8 cellular contexts compared by ENCODE assay signal in genomic region chr19:8444677-8445487, GRCh38. TPM values are rescaled to one million over a fixed set of nuclear protein-coding genes. Genes with fewer than 3 reads are reported as not detected.
DNase-seq lines count a peak whose midpoint lies in the region; ATAC-seq and TF ChIP-seq lines count a peak whose summit lies in the region.

Gene HNRNPM, plus strand, starts transcription at chr19:8444975. Its CDS starts 24 bp downstream, at chr19:8444999.

- H3K4me3 Mint-ChIP-seq in activated T-helper 2 cell treated with anti-CD3 and anti-CD28 coated beads, Interferon-gamma antibody, Interleukin-2, Interleukin-4, amounts not matched to agents 10 μg/mL and 5 μg/mL and 100 μg/mL, durations not matched to agents 14 hours and 24 hours and 36 hours (ENCODE audit: low read depth) = peak within 1 kb of the TSS; percentile 98
- H3K4me3 Mint-ChIP-seq in naive thymus-derived CD8-positive, alpha-beta T cell = peak within 1 kb of the TSS; percentile 89 to 99 (median 97)

- H3K4me1 Mint-ChIP-seq in activated T-helper 2 cell treated with anti-CD3 and anti-CD28 coated beads, Interferon-gamma antibody, Interleukin-2, Interleukin-4, amounts not matched to agents 10 μg/mL and 5 μg/mL and 100 μg/mL, durations not matched to agents 14 hours and 24 hours and 36 hours (ENCODE audit: low read depth) = peaks cover 32% of the 10 kb centered on the region
- H3K4me1 Mint-ChIP-seq in naive thymus-derived CD8-positive, alpha-beta T cell = peaks cover 19 to 48% (median 42%) of the 10 kb centered on the region in 4 donors

- peaks cover 37% of the 10 kb centered on the region for H3K36me3 Mint-ChIP-seq in activated T-helper 2 cell treated with anti-CD3 and anti-CD28 coated beads, Interferon-gamma antibody, Interleukin-2, Interleukin-4, amounts not matched to agents 10 μg/mL and 5 μg/mL and 100 μg/mL, durations not matched to agents 14 hours and 24 hours and 36 hours (ENCODE audit: low read depth)
- H3K36me3 Mint-ChIP-seq in naive thymus-derived CD8-positive, alpha-beta T cell = peaks cover 0 to 40% (median 3%) of the 10 kb centered on the region in 3 donors

- no peaks in the 10 kb centered on the region for H3K9me3 Mint-ChIP-seq in activated T-helper 2 cell treated with anti-CD3 and anti-CD28 coated beads, Interferon-gamma antibody, Interleukin-2, Interleukin-4, amounts not matched to agents 10 μg/mL and 5 μg/mL and 100 μg/mL, durations not matched to agents 14 hours and 24 hours and 36 hours
- H3K9me3 Mint-ChIP-seq in naive thymus-derived CD8-positive, alpha-beta T cell = no peaks in the 10 kb centered on the region

- peak within 1 kb of the TSS; percentile 83 for H3K27ac ChIP-seq in RWPE1

- no peaks in the 10 kb centered on the region for H3K27me3 Mint-ChIP-seq in activated T-helper 2 cell treated with anti-CD3 and anti-CD28 coated beads, Interferon-gamma antibody, Interleukin-2, Interleukin-4, amounts not matched to agents 10 μg/mL and 5 μg/mL and 100 μg/mL, durations not matched to agents 14 hours and 24 hours and 36 hours (ENCODE audit: low read depth)
- no peaks in the 10 kb centered on the region for H3K27me3 Mint-ChIP-seq in naive thymus-derived CD8-positive, alpha-beta T cell

- DNase-seq in Daoy (ENCODE audit: low read depth) (peak; percentile 100), GOT3 (lab: John Stamatoyannopoulos, UW) (peak; percentile 94), LNCaP clone FGC (ENCODE audit: low read depth) (peak; percentile 86), RWPE1 (ENCODE audit: low spot score) (peak; percentile 97), fibroblast of mammary gland (ENCODE audit: low read depth) (peak; percentile 95)
- DNase-seq in activated T-helper 2 cell treated with anti-CD3 and anti-CD28 coated beads, Interferon-gamma antibody, Interleukin-2, Interleukin-4, amounts not matched to agents 10 μg/mL and 5 μg/mL and 100 μg/mL, durations not matched to agents 14 hours and 24 hours and 36 hours (ENCODE audit: low spot score) = peak; percentile 100
- peak; percentile 97 to 100 (median 100) for DNase-seq in naive thymus-derived CD8-positive, alpha-beta T cell
- peak; percentile 98 to 100 (median 99) for DNase-seq in stimulated activated naive CD4-positive, alpha-beta T cell (lab: John Stamatoyannopoulos, UW)

- intact Hi-C loops in activated T-helper 2 cell treated with anti-CD3 and anti-CD28 coated beads, Interferon-gamma antibody, Interleukin-2, Interleukin-4, amounts not matched to agents 10 μg/mL and 5 μg/mL and 100 μg/mL, durations not matched to agents 14 hours and 24 hours and 36 hours (cut with micrococcal nuclease) = loop anchor here (2.0 to 5.0 kb wide), 3 partner anchors 54 to 393 kb away; partner anchors contain the start of genes CCL25 and RAB11B

- POLR2A ChIA-PET in RWPE1 (lab: Yijun Ruan, JAX; ENCODE audit: low non-redundant PET) = interaction anchor here (0.5 to 0.8 kb wide), 4 partner anchors 11 to 1352 kb away, joined by 5 to 11 read pairs (median 6); no protein-coding TSS in a partner anchor
- POLR2A ChIA-PET in naive thymus-derived CD8-positive, alpha-beta T cell (lab: Charles Lee) = interaction anchor here (0.6 to 3.9 kb wide), 27 partner anchors 9 to 1658 kb away, joined by 3 to 30 read pairs (median 5); partner anchors contain the start of genes ANGPTL6, MARCHF2, NDUFA7 and RAB11B

- peak; percentile 88 to 91 for ATAC-seq in naive thymus-derived CD8-positive, alpha-beta T cell

- H3K27ac Mint-ChIP-seq in activated T-helper 2 cell treated with anti-CD3 and anti-CD28 coated beads, Interferon-gamma antibody, Interleukin-2, Interleukin-4, amounts not matched to agents 10 μg/mL and 5 μg/mL and 100 μg/mL, durations not matched to agents 14 hours and 24 hours and 36 hours = peak within 1 kb of the TSS; percentile 98
- peak within 1 kb of the TSS; percentile 94 to 99 (median 98) for H3K27ac Mint-ChIP-seq in naive thymus-derived CD8-positive, alpha-beta T cell

- TF ChIP-seq CTCF in LNCaP clone FGC (IDR thresholded peaks at IDR 0.05; ENCODE audit: control insufficient read depth, extremely low read depth, insufficient read depth) = no peak
- TF ChIP-seq CTCF in RWPE1 (conservative IDR thresholded peaks at IDR 0.05; ENCODE audit: low read depth) = no peak
- no peak for TF ChIP-seq CTCF in fibroblast of mammary gland (conservative IDR thresholded peaks at IDR 0.05; ENCODE audit: control insufficient read depth, insufficient read depth, low read depth, low read length)

- H3K4me3 ChIP-seq in LNCaP clone FGC (ENCODE audit: low read depth, low read length) = peak within 1 kb of the TSS; percentile 99
- peak within 1 kb of the TSS; percentile 71 for H3K4me3 ChIP-seq in fibroblast of mammary gland (ENCODE audit: control insufficient read depth, low read depth, low read length)

- CTCF ChIA-PET in RWPE1 (lab: Yijun Ruan, JAX) = interaction anchor here (1.0 kb wide), 1 partner anchor 91 kb away, joined by 3 read pairs; no protein-coding TSS in a partner anchor

RNA-seq across cellular contexts. Expression of gene HNRNPM, which starts in this region (rescaled TPM):
- 140 and 162 TPM in 2 replicates for total RNA-seq in Daoy (2014; rRNA removed; shearing (Covaris generic))
- 336 and 347 TPM in 2 replicates for total RNA-seq in activated T-helper 2 cell treated with anti-CD3 and anti-CD28 coated beads, Interferon-gamma antibody, Interleukin-2, Interleukin-4, amounts not matched to agents 10 μg/mL and 5 μg/mL and 100 μg/mL, durations not matched to agents 14 hours and 24 hours and 36 hours
- 100 to 1,000 TPM; 207 to 227 TPM for total RNA-seq in naive thymus-derived CD8-positive, alpha-beta T cell
- 100 to 1,000 TPM; 214 to 304 (median 217) TPM for polyA plus RNA-seq in naive thymus-derived CD8-positive, alpha-beta T cell

Comparison
In these comparisons a context has a peak if more than half of its experiments do, and no peak if none do; other contexts are left out.
1. Peak in every context shown above with its lines: DNase-seq, ATAC-seq, H3K4me3 ChIP-seq and H3K27ac ChIP-seq.